ENCODE assay signal across 13 cellular contexts in the genomic region with DNA sequence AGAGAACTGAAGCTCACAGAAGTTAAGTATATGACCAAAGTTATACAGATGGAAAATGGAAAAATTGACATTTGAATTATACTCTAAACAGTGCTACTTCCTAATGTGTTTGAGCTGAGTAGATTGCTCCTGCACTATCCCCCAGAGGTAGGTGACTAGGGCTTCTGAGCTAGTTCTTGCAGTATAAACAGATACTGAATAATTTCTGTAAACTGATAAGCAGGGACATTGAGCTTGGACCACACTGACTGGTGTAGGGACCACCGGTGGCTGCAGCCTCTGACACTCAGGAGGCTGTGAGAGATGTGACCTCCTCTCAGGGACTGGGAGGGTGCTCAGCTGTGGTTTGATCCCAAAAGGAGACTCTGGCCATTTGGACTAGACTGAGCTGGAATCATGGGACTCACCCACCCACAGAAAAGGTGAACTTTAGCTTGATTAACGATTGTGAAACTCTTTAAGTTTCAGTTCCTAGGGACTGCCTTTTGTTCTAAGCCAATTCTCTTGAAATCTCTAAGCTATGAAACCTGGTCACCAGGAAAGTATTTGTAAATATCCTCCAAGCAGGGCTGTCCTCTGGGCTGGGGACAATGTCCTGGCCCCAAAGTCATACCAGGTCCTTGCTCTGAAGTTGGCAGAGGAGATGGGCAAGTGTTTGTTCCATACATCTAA.
DNase-seq lines count a peak whose midpoint lies in the region; ATAC-seq, FAIRE-seq and TF ChIP-seq lines count a peak whose summit lies in the region.
"Had no signal": no experiment of that assay in that cellular context is flagged by ENCODE, and none has a peak within 500 bp of the region (broad histone marks: within the 10 kb centered on the region; RNA-seq: fewer than 3 reads in every experiment).

No MANE protein-coding gene starts in this region.

- DNase-seq in CD14-positive monocyte (ENCODE audit: low spot score) (no peak), GM19239 (ENCODE audit: insufficient read length, low spot score) (peak; percentile 38), retina (no peak), AML-193 (lab: John Stamatoyannopoulos, UW) (no peak), foreskin keratinocyte (no peak)
- DNase-seq in CD8-positive, alpha-beta T cell: no peak
- DNase-seq: ACHN, NCI-H2171, ovary, uterus had no signal

- H3K27me3 Mint-ChIP-seq in CD14-positive monocyte (ENCODE audit: low read depth in 3 of 3): no peaks in the 10 kb centered on the region
- peaks cover 7% of the 10 kb centered on the region for H3K27me3 Mint-ChIP-seq in CD8-positive, alpha-beta T cell (ENCODE audit: low read depth)

- no peaks in the 10 kb centered on the region for H3K4me1 ChIP-seq in CD8-positive, alpha-beta T cell (ENCODE audit: insufficient read depth, low read length)
- no peaks in the 10 kb centered on the region for H3K4me1 ChIP-seq in foreskin keratinocyte
- H3K4me1 ChIP-seq: uterus had no signal

- FAIRE-seq in GM19239 (lab: Jason Lieb, UNC): peak; percentile 95
- FAIRE-seq: islet of Langerhans had no signal

- no peaks in the 10 kb centered on the region for H3K27me3 ChIP-seq in CD8-positive, alpha-beta T cell (ENCODE audit: insufficient read depth, low read length)
- no peaks in the 10 kb centered on the region for H3K27me3 ChIP-seq in foreskin keratinocyte
- H3K27me3 ChIP-seq: ovary, uterus had no signal

- H3K9me3 ChIP-seq in CD8-positive, alpha-beta T cell (ENCODE audit: low read length): no peaks in the 10 kb centered on the region
- H3K9me3 ChIP-seq: ovary, uterus had no signal

- H3K36me3 ChIP-seq in CD8-positive, alpha-beta T cell (ENCODE audit: insufficient read depth, low read length): no peaks in the 10 kb centered on the region
- H3K36me3 ChIP-seq: ovary, uterus had no signal

- H3K36me3 Mint-ChIP-seq in CD14-positive monocyte: no peaks in the 10 kb centered on the region
- H3K36me3 Mint-ChIP-seq in CD8-positive, alpha-beta T cell: no peaks in the 10 kb centered on the region

- no peak overlapping the region for H3K4me3 Mint-ChIP-seq in CD14-positive monocyte
- H3K4me3 Mint-ChIP-seq in CD8-positive, alpha-beta T cell: no peak overlapping the region

- H3K4me1 Mint-ChIP-seq in CD14-positive monocyte: peaks cover 25% of the 10 kb centered on the region
- no peaks in the 10 kb centered on the region for H3K4me1 Mint-ChIP-seq in CD8-positive, alpha-beta T cell (ENCODE audit: low read depth)

- no peak overlapping the region for H3K4me3 ChIP-seq in CD8-positive, alpha-beta T cell (ENCODE audit: low read depth, low read length)
- H3K4me3 ChIP-seq: ovary, uterus had no signal

- CTCF ChIA-PET in CD8-positive, alpha-beta T cell (lab: Charles Lee): no interaction called here

- POLR2A ChIA-PET in CD8-positive, alpha-beta T cell (lab: Charles Lee): no interaction called here

- ATAC-seq in HG02763 (IDR thresholded peaks at IDR 0.05; ENCODE audit: unreplicated experiment) (peak; percentile 52), HG03575 (IDR thresholded peaks at IDR 0.05; ENCODE audit: extremely low read depth, insufficient number of reproducible peaks, low FRiP score, unreplicated experiment) (peak; percentile 53), foreskin keratinocyte (no peak)
- ATAC-seq in CD8-positive, alpha-beta T cell: no peak

- TF ChIP-seq CTCF in CD14-positive monocyte (IDR thresholded peaks at IDR 0.05) (no peak), foreskin keratinocyte (conservative IDR thresholded peaks at IDR 0.05) (no peak)
- TF ChIP-seq CTCF in CD8-positive, alpha-beta T cell (IDR thresholded peaks at IDR 0.05): no peak

- H3K27ac ChIP-seq in CD8-positive, alpha-beta T cell (ENCODE audit: low read depth, low read length): no peak overlapping the region
- H3K27ac ChIP-seq in foreskin keratinocyte: no peak overlapping the region
- H3K27ac ChIP-seq: ovary, uterus had no signal

- intact Hi-C loops in CD14-positive monocyte (cut with micrococcal nuclease): loop anchor here in 1 of 2 donors (10.0 kb wide), 1 partner anchor 151 kb away; no protein-coding TSS in a partner anchor
- intact Hi-C loops in CD8-positive, alpha-beta T cell (cut with DNase I, micrococcal nuclease): no loop called here

- peak overlapping the region in 5 of 7 donors; percentile 1 to 78 (median 44) for H3K27ac Mint-ChIP-seq in CD14-positive monocyte
- H3K27ac Mint-ChIP-seq in CD8-positive, alpha-beta T cell: no peak overlapping the region

- peaks cover 0 to 2% (median 0%) of the 10 kb centered on the region in 7 donors for H3K9me3 Mint-ChIP-seq in CD14-positive monocyte
- no peaks in the 10 kb centered on the region for H3K9me3 Mint-ChIP-seq in CD8-positive, alpha-beta T cell

Comparison
In these comparisons a context has a peak if more than half of its experiments do, and no peak if none do; other contexts are left out.
1. ATAC-seq: peak in HG02763 (single experiment) and HG03575 (single experiment); none in CD8-positive, alpha-beta T cell (single experiment) and foreskin keratinocyte (single experiment).